In genomic region chr13:81223784-81224501, GRCh38 we compare ENCODE assay signal across 17 cellular contexts.
"Had no signal": no experiment of that assay in that cellular context is flagged by ENCODE, and none has a peak within 500 bp of the region (broad histone marks: within the 10 kb centered on the region; RNA-seq: fewer than 3 reads in every experiment).

No MANE protein-coding gene starts in this region.

- H3K27me3 ChIP-seq: esophagus muscularis mucosa, gastrocnemius medialis, sigmoid colon, upper lobe of right lung, vagina had no signal

- H2AFZ ChIP-seq: parathyroid adenoma had no signal

- H3K4me3 Mint-ChIP-seq: dendritic cell treated with granulocyte-macrophage colony-stimulating factor and Interleukin-4, amounts not matched to agents 40 ng/mL and 50 ng/mL, for 4 days; effector memory CD8-positive, alpha-beta T cell; immature natural killer cell; naive thymus-derived CD8-positive, alpha-beta T cell had no signal

- H3K4me1 Mint-ChIP-seq: immature natural killer cell; naive thymus-derived CD8-positive, alpha-beta T cell had no signal

- DNase-seq: effector memory CD8-positive, alpha-beta T cell; gastrocnemius medialis; glutamatergic neuron; immature natural killer cell; mesendoderm; naive thymus-derived CD8-positive, alpha-beta T cell; psoas muscle; sigmoid colon; stimulated activated CD4-positive, alpha-beta T cell treated with anti-CD3 and anti-CD28 coated beads, Interleukin-2, amount 100 ng/mL, for 48 hours; stimulated activated naive CD4-positive, alpha-beta T cell treated with Interleukin-2 at 50 U/mL for 16 hours; upper lobe of right lung had no signal

- H3K4me3 ChIP-seq: esophagus muscularis mucosa, gastrocnemius medialis, psoas muscle, sigmoid colon, skin epidermis, upper lobe of right lung, vagina had no signal

- H3K27me3 Mint-ChIP-seq: dendritic cell treated with granulocyte-macrophage colony-stimulating factor and Interleukin-4, amounts not matched to agents 40 ng/mL and 50 ng/mL, for 4 days; effector memory CD8-positive, alpha-beta T cell; naive thymus-derived CD8-positive, alpha-beta T cell had no signal

- H3K27ac ChIP-seq: epithelial cell of prostate, esophagus muscularis mucosa, gastrocnemius medialis, parathyroid adenoma, psoas muscle, sigmoid colon, skin epidermis, upper lobe of right lung, vagina had no signal

- ATAC-seq: effector memory CD8-positive, alpha-beta T cell; gastrocnemius medialis; naive thymus-derived CD8-positive, alpha-beta T cell; psoas muscle; upper lobe of right lung had no signal

- H3K9me3 ChIP-seq: esophagus muscularis mucosa, gastrocnemius medialis, psoas muscle, sigmoid colon, upper lobe of right lung, vagina had no signal

- H3K36me3 ChIP-seq: esophagus muscularis mucosa, gastrocnemius medialis, sigmoid colon, upper lobe of right lung, vagina had no signal

- H3K9ac ChIP-seq: parathyroid adenoma had no signal

- H3K27ac Mint-ChIP-seq: dendritic cell treated with granulocyte-macrophage colony-stimulating factor and Interleukin-4, amounts not matched to agents 40 ng/mL and 50 ng/mL, for 4 days; effector memory CD8-positive, alpha-beta T cell; immature natural killer cell; naive thymus-derived CD8-positive, alpha-beta T cell had no signal

- H3K36me3 Mint-ChIP-seq: immature natural killer cell; naive thymus-derived CD8-positive, alpha-beta T cell had no signal

- H3K4me1 ChIP-seq: esophagus muscularis mucosa, gastrocnemius medialis, parathyroid adenoma, psoas muscle, sigmoid colon, upper lobe of right lung, vagina had no signal
